1 cellular context compared by ENCODE assay signal in genomic region chr10:60312818-60313588, GRCh38.
TF ChIP-seq lines count a peak whose summit lies in the region.

No MANE protein-coding gene starts in this region.

TF ChIP-seq in K562, 482 proteins besides CTCF, POLR2A, EP300 and RAD21 (continued from another document and continues in another):
- TF ChIP-seq GATAD2A (IDR thresholded peaks at IDR 0.05), result 0 out of 2 replicates have a peak, but pooled peaks have one; percentile 79
- no peak for TF ChIP-seq ZFP91 (CRISPR knock-in tag; IDR thresholded peaks at IDR 0.05)
- TF ChIP-seq CBX1 (IDR thresholded peaks at IDR 0.05; ENCODE audit: low read depth), result no peak
- no peak for TF ChIP-seq RBM22 (IDR thresholded peaks at IDR 0.05; ENCODE audit: low read depth, low read length, poor library complexity, severe bottlenecking)
- no peak for TF ChIP-seq SRSF9 (IDR thresholded peaks at IDR 0.05; ENCODE audit: borderline replicate concordance, low read depth, low read length)
- TF ChIP-seq ZNF740 (CRISPR knock-in tag; IDR thresholded peaks at IDR 0.05), result no peak
- no peak for TF ChIP-seq ZNF740 (tag; IDR thresholded peaks at IDR 0.05)
- TF ChIP-seq FOXJ3 (CRISPR knock-in tag; IDR thresholded peaks at IDR 0.05), result no peak
- TF ChIP-seq THAP12 (CRISPR knock-in tag; IDR thresholded peaks at IDR 0.05), result no peak
- 0 out of 2 replicates have a peak, but pooled peaks have one; percentile 13 for TF ChIP-seq VEZF1 (CRISPR knock-in tag; IDR thresholded peaks at IDR 0.05)
- peak; percentile 73 for TF ChIP-seq ZKSCAN8 (CRISPR knock-in tag; IDR thresholded peaks at IDR 0.05)
- TF ChIP-seq MYBL2 (IDR thresholded peaks at IDR 0.05; ENCODE audit: low read depth), result no peak
- no peak for TF ChIP-seq MYBL2 (CRISPR knock-in tag; IDR thresholded peaks at IDR 0.05; ENCODE audit: borderline replicate concordance)
- TF ChIP-seq SMARCA5 (IDR thresholded peaks at IDR 0.05), result no peak
- TF ChIP-seq GABPA (tag; conservative IDR thresholded peaks at IDR 0.05; ENCODE audit: low read depth), result no peak
- peak; percentile 94 for TF ChIP-seq PKNOX1 (IDR thresholded peaks at IDR 0.05)
- peak; percentile 61 for TF ChIP-seq ETV5 (CRISPR knock-in tag; IDR thresholded peaks at IDR 0.05; ENCODE audit: low read depth)
- peak; percentile 40; the same call in 1 of the 2 replicates for TF ChIP-seq SMAD4 (CRISPR knock-in tag; conservative IDR thresholded peaks at IDR 0.05)
- 0 out of 2 replicates have a peak, but pooled peaks have one; percentile 20 for TF ChIP-seq CXXC5 (CRISPR knock-in tag; IDR thresholded peaks at IDR 0.05)
- peak; percentile 94 for TF ChIP-seq CTBP1 (IDR thresholded peaks at IDR 0.05; ENCODE audit: borderline replicate concordance)
- TF ChIP-seq ZNF174 (CRISPR knock-in tag; IDR thresholded peaks at IDR 0.05), result no peak
- no peak; the same call in none of the 2 replicates for TF ChIP-seq PBX2 (CRISPR knock-in tag; IDR thresholded peaks at IDR 0.05; ENCODE audit: low read depth)
- peak; percentile 99 for TF ChIP-seq PBX2 (tag; conservative IDR thresholded peaks at IDR 0.05; ENCODE audit: low read depth)
- TF ChIP-seq HMGN3 (IDR thresholded peaks at IDR 0.05; ENCODE audit: borderline replicate concordance, extremely low read depth, insufficient read length, low read depth, low read length), result peak; percentile 78
- TF ChIP-seq KDM4B (IDR thresholded peaks at IDR 0.05; ENCODE audit: borderline replicate concordance in 2 of 2, low read depth in 1 of 2), result no peak
- no peak for TF ChIP-seq E4F1 (CRISPR knock-in tag; IDR thresholded peaks at IDR 0.05; ENCODE audit: borderline replicate concordance)
- no peak for TF ChIP-seq MXD1 (CRISPR knock-in tag; IDR thresholded peaks at IDR 0.05; ENCODE audit: borderline replicate concordance, poor library complexity, severe bottlenecking)
- TF ChIP-seq MTF1 (CRISPR knock-in tag; IDR thresholded peaks at IDR 0.05; ENCODE audit: borderline replicate concordance), result no peak
- peak; percentile 76 to 83 for TF ChIP-seq KDM1A (IDR thresholded peaks at IDR 0.05)
- peak; percentile 67 for TF ChIP-seq ELF2 (CRISPR knock-in tag; IDR thresholded peaks at IDR 0.05)
- peak; percentile 38; the same call in 1 of the 2 replicates for TF ChIP-seq RBFOX2 (IDR thresholded peaks at IDR 0.05; ENCODE audit: low read depth, low read length)
- no peak for TF ChIP-seq ZNF217 (CRISPR knock-in tag; IDR thresholded peaks at IDR 0.05)
- no peak for TF ChIP-seq RREB1 (CRISPR knock-in tag; IDR thresholded peaks at IDR 0.05)
- TF ChIP-seq GATA2 (CRISPR knock-in tag; IDR thresholded peaks at IDR 0.05), result peak; percentile 56
- TF ChIP-seq MBD1 (CRISPR knock-in tag; IDR thresholded peaks at IDR 0.05), result no peak
- peak; percentile 58 for TF ChIP-seq TAL1 (IDR thresholded peaks at IDR 0.05)
- peak; percentile 70 for TF ChIP-seq JUN (IDR thresholded peaks at IDR 0.05; ENCODE audit: borderline replicate concordance, low read depth, low read length)
- TF ChIP-seq JUN (CRISPR knock-in tag; IDR thresholded peaks at IDR 0.05; ENCODE audit: borderline replicate concordance), result no peak
- no peak for TF ChIP-seq MYC (IDR thresholded peaks at IDR 0.05; ENCODE audit: low read depth, low read length)
- TF ChIP-seq MYC (CRISPR knock-in tag; IDR thresholded peaks at IDR 0.05; ENCODE audit: borderline replicate concordance, low read depth), result no peak
